In the genomic region with DNA sequence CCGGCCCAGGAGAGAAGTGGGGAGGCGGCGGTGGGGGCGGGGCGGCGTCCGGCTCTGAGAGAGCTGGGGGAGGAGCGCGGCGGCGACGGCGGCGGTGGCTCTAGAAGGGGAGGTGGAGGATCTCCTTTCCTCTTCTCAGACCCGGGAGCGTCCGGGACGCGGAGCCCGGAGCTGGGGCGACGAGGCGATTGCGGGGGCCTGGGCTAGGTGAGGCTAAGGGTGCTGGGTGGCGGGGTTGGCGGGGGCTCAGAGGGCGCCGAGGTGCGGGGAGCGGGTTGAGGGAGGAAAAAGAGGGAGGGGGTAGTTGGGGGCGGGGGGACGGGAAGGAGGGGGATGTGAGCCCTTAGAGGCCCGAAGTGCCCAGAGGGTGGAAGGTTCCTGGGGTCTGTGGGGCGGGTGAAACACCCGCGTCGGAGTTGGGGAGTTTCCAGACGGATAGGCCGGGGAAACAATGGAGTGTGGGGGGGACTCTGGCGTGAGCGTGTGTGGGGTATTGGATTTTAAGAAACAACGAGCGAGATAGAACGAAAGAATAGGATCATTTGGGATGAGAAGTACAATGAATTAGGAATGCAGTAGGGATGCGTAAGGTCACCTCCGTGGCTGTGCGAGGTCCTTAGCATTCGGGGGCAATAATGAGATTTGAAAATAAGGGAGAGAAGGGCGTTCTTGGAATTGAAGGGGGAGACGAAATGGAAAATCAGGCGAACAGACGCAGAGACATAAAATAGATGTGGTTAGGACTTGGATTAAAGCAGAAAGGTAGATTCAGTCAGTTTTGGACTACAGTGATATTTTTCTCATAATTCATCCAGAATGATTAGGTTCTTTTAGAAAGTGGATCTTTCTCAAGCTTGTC, we compare ENCODE assay signal across 8 cellular contexts. TPM values are rescaled to one million over a fixed set of nuclear protein-coding genes. Genes with fewer than 3 reads are reported as not detected.
A peak's percentile ranks its signal among the peaks of the same experiment; 100 is the strongest.
DNase-seq lines count a peak whose midpoint lies in the region; ATAC-seq and TF ChIP-seq lines count a peak whose summit lies in the region.

A gene (plus strand): TSS at position 82 of the 859 bp plus-strand sequence. CDS start 93,551 bp downstream, outside the sequence.

- 1% methylated on average over 51 to 52 of the region's 52 CpGs for WGBS in aorta, 2 donors

- H3K9ac ChIP-seq in BLaER1 = peak within 1 kb of the TSS; percentile 95
- H3K9ac ChIP-seq in muscle layer of colon (ENCODE audit: low read length) = peak within 1 kb of the TSS; percentile 66

- peaks cover 13% of the 10 kb centered on the region for H3K36me3 ChIP-seq in BLaER1
- peaks cover 17% of the 10 kb centered on the region for H3K36me3 ChIP-seq in RWPE2 (ENCODE audit: low read depth)
- no peaks in the 10 kb centered on the region for H3K36me3 ChIP-seq in muscle layer of colon (ENCODE audit: insufficient read depth, low read length)
- no peaks in the 10 kb centered on the region for H3K36me3 ChIP-seq in aorta (ENCODE audit: control insufficient read depth in 1 of 2, insufficient read depth in 2 of 2, low read length in 1 of 2)

- peak within 1 kb of the TSS; percentile 91 for H3K4me2 ChIP-seq in BLaER1

- DNase-seq in RWPE2 (ENCODE audit: low spot score) (no peak), aorta (peak; percentile 97 to 98), GM20000 (ENCODE audit: low spot score) (no peak)

- H3K27ac ChIP-seq in BLaER1 = peak within 1 kb of the TSS; percentile 98
- peak within 1 kb of the TSS; percentile 92 for H3K27ac ChIP-seq in RWPE2 (ENCODE audit: poor library complexity, severe bottlenecking)
- H3K27ac ChIP-seq in muscle layer of colon (ENCODE audit: low read depth, low read length) = peak within 1 kb of the TSS; percentile 96
- peak within 1 kb of the TSS; percentile 63 to 75 for H3K27ac ChIP-seq in aorta (ENCODE audit: low read depth in 1 of 2, low read length in 2 of 2)

- H3K27me3 ChIP-seq in BLaER1 (no peaks in the 10 kb centered on the region), RWPE2 (ENCODE audit: insufficient read depth, poor library complexity, severe bottlenecking) (no peaks in the 10 kb centered on the region), muscle layer of colon (ENCODE audit: control insufficient read depth in 1 of 2, insufficient read depth in 2 of 2, low read length in 2 of 2) (no peaks in the 10 kb centered on the region), aorta (ENCODE audit: control insufficient read depth in 1 of 2, insufficient read depth in 2 of 2, low read length in 1 of 2) (no peaks in the 10 kb centered on the region)

- H3K4me3 ChIP-seq in BLaER1 (peak within 1 kb of the TSS; percentile 80), RWPE2 (ENCODE audit: severe bottlenecking) (peak within 1 kb of the TSS; percentile 71), muscle layer of colon (ENCODE audit: low read depth in 1 of 2, low read length in 2 of 2) (peak within 1 kb of the TSS; percentile 74 to 89), aorta (ENCODE audit: low read length in 2 of 2) (peak within 1 kb of the TSS; percentile 88 to 99)

- TF ChIP-seq CTCF in RWPE2 (IDR thresholded peaks at IDR 0.05; ENCODE audit: poor library complexity, severe bottlenecking) (no peak), GM20000 (IDR thresholded peaks at IDR 0.05; ENCODE audit: extremely low read depth, missing control alignments) (no peak)

- in situ Hi-C loops in endometrial microvascular endothelial cells (cut with HindIII; ENCODE audit: inconsistent ontology term, low pct_unique_long_range_greater_than_20kb, low sequenced_read_pairs) = loop anchor here (5.0 kb wide), 1 partner anchor 145 kb away; no protein-coding TSS in a partner anchor

- peaks cover 38% of the 10 kb centered on the region for H4K20me1 ChIP-seq in BLaER1

- intact Hi-C loops in aorta (cut with DNase I) = no loop called here

- H3K4me1 ChIP-seq in BLaER1 (peaks cover 47% of the 10 kb centered on the region), RWPE2 (ENCODE audit: insufficient read depth, poor library complexity, severe bottlenecking) (peaks cover 28% of the 10 kb centered on the region), muscle layer of colon (ENCODE audit: insufficient read depth, low read length) (peaks cover 17% of the 10 kb centered on the region), aorta (ENCODE audit: control insufficient read depth in 1 of 2, insufficient read depth in 2 of 2, low read length in 2 of 2) (peaks cover 0 to 4% of the 10 kb centered on the region in 2 donors)

- peak; percentile 1 for ATAC-seq in GM21423 (IDR thresholded peaks at IDR 0.05; ENCODE audit: unreplicated experiment)
- peak; percentile 4; the same call in 2 of the 3 replicates for ATAC-seq in RWPE2 (ENCODE audit: low read depth)
- peak; percentile 6 for ATAC-seq in aorta (ENCODE audit: low FRiP score)
- ATAC-seq in HG03097 (IDR thresholded peaks at IDR 0.05; ENCODE audit: low FRiP score, unreplicated experiment) = no peak

- H3K9me3 ChIP-seq in BLaER1 (no peaks in the 10 kb centered on the region), RWPE2 (ENCODE audit: severe bottlenecking) (no peaks in the 10 kb centered on the region), muscle layer of colon (ENCODE audit: low read length) (no peaks in the 10 kb centered on the region), aorta (ENCODE audit: control insufficient read depth, low read length) (no peaks in the 10 kb centered on the region)

RNA-seq across cellular contexts. Expression of the gene that starts here (rescaled TPM):
- total RNA-seq in endometrial microvascular endothelial cells (ENCODE audit: inconsistent ontology term) (65.6 TPM), aorta (10 to 100 TPM; 19.3 to 29.8 TPM)
- 10 to 100 TPM in 1 of 2 donors, 1 to 10 TPM in 1; 5.5 to 11.5 TPM for polyA plus RNA-seq in aorta

Comparison
In these comparisons a context has a peak if more than half of its experiments do, and no peak if none do; other contexts are left out.
1. DNase-seq: peak in aorta (2 of 2); none in RWPE2 (single experiment) and GM20000 (single experiment).
2. Peak in every context shown above with its lines, with median percentiles within 50 percentile points of each other: H3K27ac ChIP-seq and H3K4me3 ChIP-seq.